In the genomic region with DNA sequence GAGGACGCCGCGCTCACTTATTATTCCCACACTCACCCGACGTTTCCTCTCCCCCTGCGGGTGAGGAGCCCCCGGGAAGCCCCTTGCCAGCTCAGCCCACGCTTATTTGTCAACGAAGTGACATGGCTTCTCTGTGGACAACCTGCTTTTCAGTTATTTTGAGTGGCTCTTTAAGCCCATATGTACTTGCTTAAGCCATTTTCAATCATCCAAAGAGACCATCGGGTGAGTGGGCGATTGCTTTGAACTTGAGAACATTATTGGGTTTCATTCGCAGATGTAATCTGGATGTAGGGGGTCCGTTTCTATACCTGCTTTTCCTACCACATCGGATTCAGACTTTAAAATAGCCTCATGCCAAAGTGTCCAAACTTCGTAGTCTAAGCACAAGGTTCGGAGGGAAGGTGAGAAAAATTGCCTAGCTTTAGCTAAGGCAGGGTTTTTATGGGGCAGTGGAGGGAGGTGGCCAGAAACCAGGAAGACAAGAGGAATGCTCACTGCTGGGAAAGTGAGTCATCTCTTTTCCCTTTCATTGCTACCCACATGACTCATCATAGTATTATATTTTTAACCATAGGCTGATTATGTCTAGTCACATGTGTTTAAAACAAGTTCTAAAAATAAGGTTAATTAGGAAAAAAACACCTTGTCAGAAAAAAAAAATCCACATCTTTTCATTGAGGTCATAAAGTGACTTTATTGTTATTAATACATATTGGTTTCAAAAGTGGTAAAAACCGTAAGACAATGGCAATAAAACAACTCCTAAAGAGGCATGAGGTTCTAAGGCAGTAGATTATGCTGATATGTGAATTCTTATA, we compare ENCODE assay signal across 1 cellular context.
TF ChIP-seq lines count a peak whose summit lies in the region.

No MANE protein-coding gene starts in this region.

TF ChIP-seq in K562, 482 proteins besides CTCF, POLR2A, EP300 and RAD21 (continued from another document and continues in another):
- TF ChIP-seq, protein P1, sequence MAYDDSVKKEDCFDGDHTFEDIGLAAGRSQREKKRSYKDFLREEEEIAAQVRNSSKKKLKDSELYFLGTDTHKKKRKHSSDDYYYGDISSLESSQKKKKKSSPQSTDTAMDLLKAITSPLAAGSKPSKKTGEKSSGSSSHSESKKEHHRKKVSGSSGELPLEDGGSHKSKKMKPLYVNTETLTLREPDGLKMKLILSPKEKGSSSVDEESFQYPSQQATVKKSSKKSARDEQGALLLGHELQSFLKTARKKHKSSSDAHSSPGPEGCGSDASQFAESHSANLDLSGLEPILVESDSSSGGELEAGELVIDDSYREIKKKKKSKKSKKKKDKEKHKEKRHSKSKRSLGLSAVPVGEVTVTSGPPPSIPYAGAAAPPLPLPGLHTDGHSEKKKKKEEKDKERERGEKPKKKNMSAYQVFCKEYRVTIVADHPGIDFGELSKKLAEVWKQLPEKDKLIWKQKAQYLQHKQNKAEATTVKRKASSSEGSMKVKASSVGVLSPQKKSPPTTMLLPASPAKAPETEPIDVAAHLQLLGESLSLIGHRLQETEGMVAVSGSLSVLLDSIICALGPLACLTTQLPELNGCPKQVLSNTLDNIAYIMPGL (CRISPR knock-in tag; IDR thresholded peaks at IDR 0.05): no peak
- TF ChIP-seq CBX1 (IDR thresholded peaks at IDR 0.05; ENCODE audit: low read depth) (no peak), MAFK (IDR thresholded peaks at IDR 0.05; ENCODE audit: low read length) (peak; percentile 81), MEF2D (tag; conservative IDR thresholded peaks at IDR 0.05; ENCODE audit: low read depth) (peak; percentile 92), HNRNPK (IDR thresholded peaks at IDR 0.05; ENCODE audit: low read depth, low read length, poor library complexity, severe bottlenecking) (no peak), ZNF583 (CRISPR knock-in tag; IDR thresholded peaks at IDR 0.05) (0 out of 2 replicates have a peak, but pooled peaks have one; percentile 72), PTTG1 (tag; IDR thresholded peaks at IDR 0.05; ENCODE audit: low read depth) (peak; percentile 86), CBFB (CRISPR knock-in tag; IDR thresholded peaks at IDR 0.05) (no peak), MEF2A (IDR thresholded peaks at IDR 0.05; ENCODE audit: control insufficient read depth, low read depth, low read length) (peak; percentile 71; the same call in 1 of the 2 replicates), ZNF324 (CRISPR knock-in tag; IDR thresholded peaks at IDR 0.05) (peak; percentile 18; the same call in 1 of the 2 replicates), RFX5 (IDR thresholded peaks at IDR 0.05; ENCODE audit: low read depth, low read length) (no peak), SIX5 (IDR thresholded peaks at IDR 0.05; ENCODE audit: borderline replicate concordance in 1 of 2, insufficient read depth in 1 of 2, low read depth in 1 of 2, low read length in 2 of 2) (no peak), PPARD (CRISPR knock-in tag; IDR thresholded peaks at IDR 0.05) (no peak), FOXK1 (CRISPR knock-in tag; IDR thresholded peaks at IDR 0.05; ENCODE audit: borderline replicate concordance) (no peak), SLC30A9 (CRISPR knock-in tag; IDR thresholded peaks at IDR 0.05) (no peak), PYGO2 (tag; IDR thresholded peaks at IDR 0.05) (no peak; the same call in none of the 2 replicates), PRMT5 (CRISPR knock-in tag; IDR thresholded peaks at IDR 0.05) (no peak), FOXJ2 (tag; IDR thresholded peaks at IDR 0.05) (peak; percentile 15; the same call in 1 of the 2 replicates), RB1 (IDR thresholded peaks at IDR 0.05; ENCODE audit: low read depth) (no peak), ESRRA (IDR thresholded peaks at IDR 0.05; ENCODE audit: borderline replicate concordance, low read depth) (no peak)
- TF ChIP-seq, protein P2, sequence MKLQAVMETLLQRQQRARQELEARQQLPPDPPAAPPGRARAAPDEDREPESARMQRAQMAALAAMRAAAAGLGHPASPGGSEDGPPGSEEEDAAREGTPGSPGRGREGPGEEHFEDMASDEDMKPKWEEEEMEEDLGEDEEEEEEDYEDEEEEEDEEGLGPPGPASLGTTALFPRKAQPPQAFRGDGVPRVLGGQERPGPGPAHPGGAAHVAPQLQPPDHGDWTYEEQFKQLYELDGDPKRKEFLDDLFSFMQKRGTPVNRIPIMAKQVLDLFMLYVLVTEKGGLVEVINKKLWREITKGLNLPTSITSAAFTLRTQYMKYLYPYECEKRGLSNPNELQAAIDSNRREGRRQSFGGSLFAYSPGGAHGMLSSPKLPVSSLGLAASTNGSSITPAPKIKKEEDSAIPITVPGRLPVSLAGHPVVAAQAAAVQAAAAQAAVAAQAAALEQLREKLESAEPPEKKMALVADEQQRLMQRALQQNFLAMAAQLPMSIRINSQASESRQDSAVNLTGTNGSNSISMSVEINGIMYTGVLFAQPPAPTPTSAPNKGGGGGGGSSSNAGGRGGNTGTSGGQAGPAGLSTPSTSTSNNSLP (IDR thresholded peaks at IDR 0.05; ENCODE audit: borderline replicate concordance, low read depth, low read length): peak; percentile 69; the same call in 1 of the 2 replicates
- TF ChIP-seq, protein P3, sequence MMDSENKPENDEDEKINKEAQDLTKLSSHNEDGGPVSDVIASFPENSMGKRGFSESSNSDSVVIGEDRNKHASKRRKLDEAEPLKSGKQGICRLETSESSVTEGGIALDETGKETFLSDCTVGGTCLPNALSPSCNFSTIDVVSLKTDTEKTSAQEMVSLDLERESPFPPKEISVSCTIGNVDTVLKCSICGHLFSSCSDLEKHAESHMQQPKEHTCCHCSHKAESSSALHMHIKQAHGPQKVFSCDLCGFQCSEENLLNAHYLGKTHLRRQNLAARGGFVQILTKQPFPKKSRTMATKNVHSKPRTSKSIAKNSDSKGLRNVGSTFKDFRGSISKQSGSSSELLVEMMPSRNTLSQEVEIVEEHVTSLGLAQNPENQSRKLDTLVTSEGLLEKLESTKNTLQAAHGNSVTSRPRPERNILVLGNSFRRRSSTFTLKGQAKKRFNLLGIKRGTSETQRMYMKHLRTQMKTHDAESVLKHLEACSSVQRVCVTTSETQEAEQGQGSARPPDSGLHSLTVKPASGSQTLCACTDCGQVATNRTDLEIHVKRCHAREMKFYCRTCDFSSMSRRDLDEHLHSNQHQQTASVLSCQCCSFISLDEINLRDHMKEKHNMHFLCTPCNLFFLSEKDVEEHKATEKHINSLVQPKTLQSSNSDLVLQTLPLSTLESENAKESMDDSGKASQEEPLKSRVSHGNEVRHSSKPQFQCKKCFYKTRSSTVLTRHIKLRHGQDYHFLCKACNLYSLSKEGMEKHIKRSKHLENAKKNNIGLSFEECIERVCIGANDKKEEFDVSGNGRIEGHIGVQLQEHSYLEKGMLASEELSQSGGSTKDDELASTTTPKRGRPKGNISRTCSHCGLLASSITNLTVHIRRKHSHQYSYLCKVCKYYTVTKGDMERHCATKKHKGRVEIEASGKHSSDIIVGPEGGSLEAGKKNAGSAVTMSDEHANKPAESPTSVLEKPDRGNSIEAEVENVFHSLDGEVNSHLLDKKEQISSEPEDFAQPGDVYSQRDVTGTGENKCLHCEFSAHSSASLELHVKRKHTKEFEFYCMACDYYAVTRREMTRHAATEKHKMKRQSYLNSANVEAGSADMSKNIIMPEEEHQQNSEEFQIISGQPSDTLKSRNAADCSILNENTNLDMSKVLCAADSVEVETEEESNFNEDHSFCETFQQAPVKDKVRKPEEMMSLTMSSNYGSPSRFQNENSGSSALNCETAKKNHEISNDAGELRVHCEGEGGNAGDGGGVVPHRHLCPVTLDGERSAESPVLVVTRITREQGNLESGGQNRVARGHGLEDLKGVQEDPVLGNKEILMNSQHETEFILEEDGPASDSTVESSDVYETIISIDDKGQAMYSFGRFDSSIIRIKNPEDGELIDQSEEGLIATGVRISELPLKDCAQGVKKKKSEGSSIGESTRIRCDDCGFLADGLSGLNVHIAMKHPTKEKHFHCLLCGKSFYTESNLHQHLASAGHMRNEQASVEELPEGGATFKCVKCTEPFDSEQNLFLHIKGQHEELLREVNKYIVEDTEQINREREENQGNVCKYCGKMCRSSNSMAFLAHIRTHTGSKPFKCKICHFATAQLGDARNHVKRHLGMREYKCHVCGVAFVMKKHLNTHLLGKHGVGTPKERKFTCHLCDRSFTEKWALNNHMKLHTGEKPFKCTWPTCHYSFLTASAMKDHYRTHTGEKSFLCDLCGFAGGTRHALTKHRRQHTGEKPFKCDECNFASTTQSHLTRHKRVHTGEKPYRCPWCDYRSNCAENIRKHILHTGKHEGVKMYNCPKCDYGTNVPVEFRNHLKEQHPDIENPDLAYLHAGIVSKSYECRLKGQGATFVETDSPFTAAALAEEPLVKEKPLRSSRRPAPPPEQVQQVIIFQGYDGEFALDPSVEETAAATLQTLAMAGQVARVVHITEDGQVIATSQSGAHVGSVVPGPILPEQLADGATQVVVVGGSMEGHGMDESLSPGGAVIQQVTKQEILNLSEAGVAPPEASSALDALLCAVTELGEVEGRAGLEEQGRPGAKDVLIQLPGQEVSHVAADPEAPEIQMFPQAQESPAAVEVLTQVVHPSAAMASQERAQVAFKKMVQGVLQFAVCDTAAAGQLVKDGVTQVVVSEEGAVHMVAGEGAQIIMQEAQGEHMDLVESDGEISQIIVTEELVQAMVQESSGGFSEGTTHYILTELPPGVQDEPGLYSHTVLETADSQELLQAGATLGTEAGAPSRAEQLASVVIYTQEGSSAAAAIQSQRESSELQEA (IDR thresholded peaks at IDR 0.05; ENCODE audit: low read depth): no peak
- TF ChIP-seq, protein P4, sequence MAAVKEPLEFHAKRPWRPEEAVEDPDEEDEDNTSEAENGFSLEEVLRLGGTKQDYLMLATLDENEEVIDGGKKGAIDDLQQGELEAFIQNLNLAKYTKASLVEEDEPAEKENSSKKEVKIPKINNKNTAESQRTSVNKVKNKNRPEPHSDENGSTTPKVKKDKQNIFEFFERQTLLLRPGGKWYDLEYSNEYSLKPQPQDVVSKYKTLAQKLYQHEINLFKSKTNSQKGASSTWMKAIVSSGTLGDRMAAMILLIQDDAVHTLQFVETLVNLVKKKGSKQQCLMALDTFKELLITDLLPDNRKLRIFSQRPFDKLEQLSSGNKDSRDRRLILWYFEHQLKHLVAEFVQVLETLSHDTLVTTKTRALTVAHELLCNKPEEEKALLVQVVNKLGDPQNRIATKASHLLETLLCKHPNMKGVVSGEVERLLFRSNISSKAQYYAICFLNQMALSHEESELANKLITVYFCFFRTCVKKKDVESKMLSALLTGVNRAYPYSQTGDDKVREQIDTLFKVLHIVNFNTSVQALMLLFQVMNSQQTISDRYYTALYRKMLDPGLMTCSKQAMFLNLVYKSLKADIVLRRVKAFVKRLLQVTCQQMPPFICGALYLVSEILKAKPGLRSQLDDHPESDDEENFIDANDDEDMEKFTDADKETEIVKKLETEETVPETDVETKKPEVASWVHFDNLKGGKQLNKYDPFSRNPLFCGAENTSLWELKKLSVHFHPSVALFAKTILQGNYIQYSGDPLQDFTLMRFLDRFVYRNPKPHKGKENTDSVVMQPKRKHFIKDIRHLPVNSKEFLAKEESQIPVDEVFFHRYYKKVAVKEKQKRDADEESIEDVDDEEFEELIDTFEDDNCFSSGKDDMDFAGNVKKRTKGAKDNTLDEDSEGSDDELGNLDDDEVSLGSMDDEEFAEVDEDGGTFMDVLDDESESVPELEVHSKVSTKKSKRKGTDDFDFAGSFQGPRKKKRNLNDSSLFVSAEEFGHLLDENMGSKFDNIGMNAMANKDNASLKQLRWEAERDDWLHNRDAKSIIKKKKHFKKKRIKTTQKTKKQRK (IDR thresholded peaks at IDR 0.05; ENCODE audit: borderline replicate concordance, low read depth, low read length): no peak
- TF ChIP-seq, protein P5, sequence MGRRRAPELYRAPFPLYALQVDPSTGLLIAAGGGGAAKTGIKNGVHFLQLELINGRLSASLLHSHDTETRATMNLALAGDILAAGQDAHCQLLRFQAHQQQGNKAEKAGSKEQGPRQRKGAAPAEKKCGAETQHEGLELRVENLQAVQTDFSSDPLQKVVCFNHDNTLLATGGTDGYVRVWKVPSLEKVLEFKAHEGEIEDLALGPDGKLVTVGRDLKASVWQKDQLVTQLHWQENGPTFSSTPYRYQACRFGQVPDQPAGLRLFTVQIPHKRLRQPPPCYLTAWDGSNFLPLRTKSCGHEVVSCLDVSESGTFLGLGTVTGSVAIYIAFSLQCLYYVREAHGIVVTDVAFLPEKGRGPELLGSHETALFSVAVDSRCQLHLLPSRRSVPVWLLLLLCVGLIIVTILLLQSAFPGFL (CRISPR knock-in tag; IDR thresholded peaks at IDR 0.05): no peak
- TF ChIP-seq, protein P6, sequence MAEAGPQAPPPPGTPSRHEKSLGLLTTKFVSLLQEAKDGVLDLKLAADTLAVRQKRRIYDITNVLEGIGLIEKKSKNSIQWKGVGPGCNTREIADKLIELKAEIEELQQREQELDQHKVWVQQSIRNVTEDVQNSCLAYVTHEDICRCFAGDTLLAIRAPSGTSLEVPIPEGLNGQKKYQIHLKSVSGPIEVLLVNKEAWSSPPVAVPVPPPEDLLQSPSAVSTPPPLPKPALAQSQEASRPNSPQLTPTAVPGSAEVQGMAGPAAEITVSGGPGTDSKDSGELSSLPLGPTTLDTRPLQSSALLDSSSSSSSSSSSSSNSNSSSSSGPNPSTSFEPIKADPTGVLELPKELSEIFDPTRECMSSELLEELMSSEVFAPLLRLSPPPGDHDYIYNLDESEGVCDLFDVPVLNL (CRISPR knock-in tag; IDR thresholded peaks at IDR 0.05; ENCODE audit: low read depth): no peak
- TF ChIP-seq, protein P7, sequence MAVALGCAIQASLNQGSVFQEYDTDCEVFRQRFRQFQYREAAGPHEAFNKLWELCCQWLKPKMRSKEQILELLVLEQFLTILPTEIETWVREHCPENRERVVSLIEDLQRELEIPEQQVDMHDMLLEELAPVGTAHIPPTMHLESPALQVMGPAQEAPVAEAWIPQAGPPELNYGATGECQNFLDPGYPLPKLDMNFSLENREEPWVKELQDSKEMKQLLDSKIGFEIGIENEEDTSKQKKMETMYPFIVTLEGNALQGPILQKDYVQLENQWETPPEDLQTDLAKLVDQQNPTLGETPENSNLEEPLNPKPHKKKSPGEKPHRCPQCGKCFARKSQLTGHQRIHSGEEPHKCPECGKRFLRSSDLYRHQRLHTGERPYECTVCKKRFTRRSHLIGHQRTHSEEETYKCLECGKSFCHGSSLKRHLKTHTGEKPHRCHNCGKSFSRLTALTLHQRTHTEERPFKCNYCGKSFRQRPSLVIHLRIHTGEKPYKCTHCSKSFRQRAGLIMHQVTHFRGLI (CRISPR knock-in tag; IDR thresholded peaks at IDR 0.05): peak; percentile 10; the same call in 1 of the 2 replicates
- TF ChIP-seq, protein P8, sequence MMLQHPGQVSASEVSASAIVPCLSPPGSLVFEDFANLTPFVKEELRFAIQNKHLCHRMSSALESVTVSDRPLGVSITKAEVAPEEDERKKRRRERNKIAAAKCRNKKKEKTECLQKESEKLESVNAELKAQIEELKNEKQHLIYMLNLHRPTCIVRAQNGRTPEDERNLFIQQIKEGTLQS (IDR thresholded peaks at IDR 0.05): peak; percentile 97
- TF ChIP-seq, protein P8 (CRISPR knock-in tag; conservative IDR thresholded peaks at IDR 0.05): 0 out of 2 replicates have a peak, but pooled peaks have one; percentile 47
- TF ChIP-seq, protein P9, sequence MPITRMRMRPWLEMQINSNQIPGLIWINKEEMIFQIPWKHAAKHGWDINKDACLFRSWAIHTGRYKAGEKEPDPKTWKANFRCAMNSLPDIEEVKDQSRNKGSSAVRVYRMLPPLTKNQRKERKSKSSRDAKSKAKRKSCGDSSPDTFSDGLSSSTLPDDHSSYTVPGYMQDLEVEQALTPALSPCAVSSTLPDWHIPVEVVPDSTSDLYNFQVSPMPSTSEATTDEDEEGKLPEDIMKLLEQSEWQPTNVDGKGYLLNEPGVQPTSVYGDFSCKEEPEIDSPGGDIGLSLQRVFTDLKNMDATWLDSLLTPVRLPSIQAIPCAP (CRISPR knock-in tag; IDR thresholded peaks at IDR 0.05; ENCODE audit: borderline replicate concordance): no peak
